ENCODE assay signal across 8 cellular contexts in the genomic region with DNA sequence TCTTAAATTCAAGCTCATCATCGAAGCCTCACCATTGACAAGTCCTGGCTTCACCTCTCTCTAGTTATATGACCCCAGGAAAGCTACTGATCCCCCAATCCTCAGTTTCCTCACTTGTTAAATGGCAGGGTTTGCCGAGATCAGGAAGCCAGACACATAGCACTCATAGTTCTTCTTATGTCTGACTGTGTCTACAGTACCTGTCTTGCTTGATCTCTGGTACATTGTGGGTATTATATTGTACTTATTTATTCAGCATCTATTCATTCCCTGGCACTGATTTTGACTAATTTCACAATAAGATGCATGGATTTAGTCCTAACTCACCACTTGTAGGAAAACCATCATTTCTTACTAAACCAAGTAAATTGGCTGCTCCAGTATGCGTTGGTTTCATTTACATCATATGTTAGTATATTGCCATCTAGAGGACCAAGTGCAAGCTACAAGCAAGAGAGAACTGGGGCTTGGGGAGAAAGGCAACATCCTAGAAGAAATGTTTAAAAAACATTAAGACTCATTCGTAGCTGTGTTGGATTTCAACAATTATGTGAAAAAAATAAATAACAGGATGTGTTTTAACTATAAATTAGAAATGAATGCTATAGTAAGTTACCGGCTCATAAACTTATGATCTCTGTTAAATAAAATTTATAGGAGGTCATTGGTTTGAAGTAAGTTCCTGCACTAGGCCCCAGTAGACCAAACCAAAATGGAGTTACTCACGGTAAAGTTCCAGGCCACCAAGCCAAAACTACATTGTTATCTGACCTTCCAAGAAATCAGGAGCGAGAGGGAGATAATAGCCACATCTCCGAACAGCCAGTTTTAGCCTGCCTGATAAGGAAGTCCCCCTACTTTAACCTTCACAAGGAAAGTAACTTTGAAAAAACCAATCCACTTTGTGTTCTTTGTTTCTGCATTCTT. TPM values are rescaled to one million over a fixed set of nuclear protein-coding genes. Genes with fewer than 3 reads are reported as not detected.
DNase-seq lines count a peak whose midpoint lies in the region; ATAC-seq, FAIRE-seq and TF ChIP-seq lines count a peak whose summit lies in the region.
"Not testable (repeated sequence)": the region's sequence is repeated elsewhere in the genome, so short reads cannot be mapped to it uniquely, and the experiment has no call there.

No MANE protein-coding gene starts in this region.

- H3K36me3 ChIP-seq in SK-N-SH (replicated peaks in 1 of 2; ENCODE audit: control insufficient read depth in 1 of 2, insufficient read depth in 2 of 2, low read length in 1 of 2); K562 (ENCODE audit: control insufficient read depth, insufficient read depth, low read length): not testable (repeated sequence)

- not testable (repeated sequence) for H2BK120ac ChIP-seq in H9 (ENCODE audit: low read depth, low read length, poor library complexity, severe bottlenecking)

- CTCF ChIA-PET in SK-N-SH (lab: Yijun Ruan, JAX) (interaction anchor here (0.7 to 1.1 kb wide), 2 partner anchors 27 to 268 kb away, joined by 3 to 5 read pairs; no protein-coding TSS in a partner anchor), K562 (lab: Yijun Ruan, JAX; ENCODE audit: low intra/inter-chr PET ratio) (interaction anchor here (0.5 to 1.6 kb wide), 3 partner anchors 266 to 699 kb away, joined by 3 to 4 read pairs (median 3); no protein-coding TSS in a partner anchor)

- not testable (repeated sequence) for H3K27me3 ChIP-seq in H9 (ENCODE audit: insufficient read depth, low read length); SK-N-SH (ENCODE audit: insufficient read depth); K562 (ENCODE audit: control insufficient read depth in 2 of 2, insufficient read depth in 2 of 2, low read length in 2 of 2)

- not testable (repeated sequence) for H4K8ac ChIP-seq in H9 (replicated peaks; ENCODE audit: insufficient read length, low read depth, low read length)

- DNase-seq in Caki2 (ENCODE audit: low read depth) (peak; percentile 45), NCI-H1694 treated with DMSO at 0.1 percent for 48 hours (lab: John Stamatoyannopoulos, UW) (peak; percentile 6), K562 (ENCODE audit: extremely low read depth in 1 of 4, low spot score in 3 of 4) (peak in 1 of 4 experiments; percentile 38), foreskin melanocyte (peak; percentile 40), stromal cell of bone marrow (ENCODE audit: low read depth) (peak; percentile 53)
- not testable (repeated sequence) for DNase-seq in H9; SK-N-SH; mesothelial cell of epicardium (ENCODE audit: low spot score in 2 of 2, unreplicated experiment in 2 of 2)

- not testable (repeated sequence) for H3K4me1 Mint-ChIP-seq in H9, mesothelial cell of epicardium

- not testable (repeated sequence) for H3K4me1 ChIP-seq in H9 (ENCODE audit: insufficient read depth, low read length); SK-N-SH (ENCODE audit: control insufficient read depth in 1 of 2, insufficient read depth in 2 of 2, low read depth in 1 of 2, low read length in 1 of 2); K562 (replicated peaks in 1 of 2; ENCODE audit: control insufficient read depth in 2 of 2, insufficient read depth in 2 of 2, low read length in 2 of 2)

- H3F3A ChIP-seq in SK-N-SH (replicated peaks; ENCODE audit: insufficient read depth), result not testable (repeated sequence)

- not testable (repeated sequence) for H3K56ac ChIP-seq in H9 (ENCODE audit: insufficient read length, low read depth, low read length)

- not testable (repeated sequence) for H3K14ac ChIP-seq in H9 (ENCODE audit: insufficient read depth, low read length)

- not testable (repeated sequence) for H3K9me3 ChIP-seq in H9 (ENCODE audit: control insufficient read depth, low read depth, low read length); SK-N-SH; K562 (replicated peaks; ENCODE audit: control insufficient read depth, insufficient read depth, low read depth, low read length)

- H3K9ac ChIP-seq in H9 (ENCODE audit: extremely low read depth, insufficient read length, low read length); SK-N-SH; K562 (ENCODE audit: insufficient read depth in 1 of 2, low read depth in 2 of 2, low read length in 2 of 2): not testable (repeated sequence)

- H2BK15ac ChIP-seq in H9 (ENCODE audit: low read depth, low read length), result not testable (repeated sequence)

- H3K9me2 ChIP-seq in SK-N-SH, result not testable (repeated sequence)

- peaks cover 9 to 17% (median 12%) of the 10 kb centered on the region in 3 experiments; a peak in 4 of 7 replicates for H3K36me3 Mint-ChIP-seq in H9 (ENCODE audit: insufficient read depth in 1 of 3, low read depth in 3 of 3)
- peaks cover 17% of the 10 kb centered on the region for H3K36me3 Mint-ChIP-seq in mesothelial cell of epicardium

- H4K20me1 ChIP-seq in H9 (ENCODE audit: control insufficient read depth, insufficient read depth, insufficient read length); SK-N-SH (ENCODE audit: insufficient read depth); K562 (replicated peaks; ENCODE audit: control insufficient read depth, insufficient read depth, low read length): not testable (repeated sequence)

- TF ChIP-seq RAD21 in SK-N-SH (IDR thresholded peaks at IDR 0.05; ENCODE audit: low read length) (peak; percentile 61), K562 (CRISPR knock-in tag; conservative IDR thresholded peaks at IDR 0.05 in 1 of 2, IDR thresholded peaks at IDR 0.05 in 1 of 2) (peak; percentile 23 to 38; a peak in 2 of 4 replicates)

- H3K27ac Mint-ChIP-seq in H9, result peak overlapping the region in 1 of 3 experiments; percentile 86; a peak in 1 of 7 replicates
- H3K27ac Mint-ChIP-seq in mesothelial cell of epicardium, result not testable (repeated sequence)

- peak; percentile 71 for TF ChIP-seq CTCF in H9 (conservative IDR thresholded peaks at IDR 0.05)
- peak; percentile 70 for TF ChIP-seq CTCF in SK-N-SH (IDR thresholded peaks at IDR 0.05)
- TF ChIP-seq CTCF in K562 (IDR thresholded peaks at IDR 0.05 in 2 of 3, conservative IDR thresholded peaks at IDR 0.05 in 1 of 3; ENCODE audit: insufficient read depth in 2 of 3, low read depth in 1 of 3, low read length in 3 of 3), result peak in 2 of 3 experiments; percentile 14 to 26; a peak in 3 of 6 replicates
- TF ChIP-seq CTCF in mesothelial cell of epicardium (IDR thresholded peaks at IDR 0.05; ENCODE audit: unreplicated experiment), result peak; percentile 46

- not testable (repeated sequence) for H3K9me1 ChIP-seq in K562 (ENCODE audit: control insufficient read depth, insufficient read depth, low read length)

- H2BK12ac ChIP-seq in H9 (ENCODE audit: insufficient read length, low read depth, low read length), result not testable (repeated sequence)

- H2BK20ac ChIP-seq in H9 (ENCODE audit: low read depth, low read length, poor library complexity, severe bottlenecking), result not testable (repeated sequence)

- POLR2A ChIA-PET in SK-N-SH (lab: Yijun Ruan, JAX); K562 (lab: Yijun Ruan, JAX): not testable (repeated sequence)

- H3K4me3 ChIP-seq in SK-N-SH (ENCODE audit: low read depth in 2 of 2, low read length in 1 of 2); K562: not testable (repeated sequence)

- H3K4me2 ChIP-seq in H9 (ENCODE audit: insufficient read depth, insufficient read length, low read length); SK-N-SH; K562 (ENCODE audit: insufficient read depth, low read length): not testable (repeated sequence)

- not testable (repeated sequence) for H3K79me1 ChIP-seq in H9 (ENCODE audit: insufficient read depth, low read depth, low read length, poor library complexity, severe bottlenecking)

- intact Hi-C loops in K562 (cut with micrococcal nuclease), result not testable (repeated sequence)

- not testable (repeated sequence) for H3K9me3 Mint-ChIP-seq in H9
- H3K9me3 Mint-ChIP-seq in mesothelial cell of epicardium, result peaks cover 11% of the 10 kb centered on the region

- H2AK5ac ChIP-seq in H9 (ENCODE audit: insufficient read length, low read length), result not testable (repeated sequence)

- not testable (repeated sequence) for H3T11ph ChIP-seq in H9 (ENCODE audit: low read length)

- not testable (repeated sequence) for BruUV-seq in K562 (replicated peaks; lab: Mats Ljungman, UMichigan)

- H3K79me2 ChIP-seq in H9 (ENCODE audit: insufficient read depth, low read length); SK-N-SH (ENCODE audit: insufficient read depth); K562 (ENCODE audit: control insufficient read depth, insufficient read depth, low read length): not testable (repeated sequence)

- not testable (repeated sequence) for TF ChIP-seq EP300 in SK-N-SH (IDR thresholded peaks at IDR 0.05; ENCODE audit: borderline replicate concordance in 1 of 2, low read depth in 1 of 2, low read length in 1 of 2); K562 (IDR thresholded peaks at IDR 0.05; ENCODE audit: low read length)

- TF ChIP-seq POLR2A in K562 (conservative IDR thresholded peaks at IDR 0.05), result not testable (repeated sequence)

- H4K5ac ChIP-seq in H9 (ENCODE audit: insufficient read length, low read depth, low read length), result not testable (repeated sequence)

- not testable (repeated sequence) for H3K23ac ChIP-seq in H9 (ENCODE audit: insufficient read length, low read depth, low read length)

- not testable (repeated sequence) for H2BK5ac ChIP-seq in H9 (ENCODE audit: insufficient read length, low read length)

- peak; percentile 89 for FAIRE-seq in K562 (lab: Jason Lieb, UNC)

- WGBS in H9 (ENCODE audit: extremely low coverage, insufficient read length, low lambda C conversion rate), result no CpG with 5 or more reads among the region's 8 CpGs
- WGBS in SK-N-SH (ENCODE audit: low lambda C conversion rate), result 55% methylated on average over 7 of the region's 8 CpGs
- 15% methylated on average over 5 of the region's 8 CpGs for WGBS in K562 (ENCODE audit: insufficient coverage, low coverage, missing lambda C conversion rate)

- not testable (repeated sequence) for H4K91ac ChIP-seq in H9 (ENCODE audit: insufficient read length, low read depth, low read length)

- H3K18ac ChIP-seq in H9 (ENCODE audit: insufficient read length, low read depth, low read length), result not testable (repeated sequence)

- in situ Hi-C loops in Caki2 (cut with HindIII; ENCODE audit: low pct_unique_long_range_greater_than_20kb, low sequenced_read_pairs); K562 (cut with MboI): not testable (repeated sequence)

- H3K4me3 Mint-ChIP-seq in H9, mesothelial cell of epicardium: not testable (repeated sequence)

- H3K27ac ChIP-seq in H9 (ENCODE audit: insufficient read length, low read depth, low read length); SK-N-SH (ENCODE audit: low read depth in 2 of 2, low read length in 1 of 2); K562 (ENCODE audit: extremely low read depth, low read depth, low read length): not testable (repeated sequence)

- ATAC-seq in K562, result peak; percentile 86

- H3K4ac ChIP-seq in H9 (ENCODE audit: low read depth, low read length), result not testable (repeated sequence)

- H3K27me3 Mint-ChIP-seq in H9 (ENCODE audit: low read depth); mesothelial cell of epicardium (ENCODE audit: low read depth): not testable (repeated sequence)

- not testable (repeated sequence) for H2AFZ ChIP-seq in H9 (ENCODE audit: low read length); SK-N-SH (ENCODE audit: low read depth); K562 (ENCODE audit: low read depth, low read length)

- H3K23me2 ChIP-seq in H9 (ENCODE audit: insufficient read length, low read depth, low read length, poor library complexity, severe bottlenecking), result not testable (repeated sequence)

RNA-seq across cellular contexts. Expression of a gene that starts 36.7 kb away (rescaled TPM):
- 9.2 and 14.7 TPM in 2 replicates for total RNA-seq in Caki2 (2014; rRNA removed; shearing (Covaris generic); ENCODE audit: low replicate concordance)
- 11.5 and 16.9 TPM in 2 replicates for total RNA-seq in H9 (2021)
- polyA plus RNA-seq in SK-N-SH (2012; rRNA removed), result 4.7 and 5.0 TPM in 2 replicates
- 3.9 and 4.1 TPM in 2 replicates for polyA plus RNA-seq in SK-N-SH (2012; cell fraction: cytosol; rRNA removed)
- polyA plus RNA-seq in SK-N-SH (2012; cell fraction: nucleus; rRNA removed), result 13.8 and 14.5 TPM in 2 replicates
- total RNA-seq in K562 (2011; cell fraction: chromatin; rRNA removed; ENCODE audit: low replicate concordance), result 113 and 195 TPM in 2 replicates
- total RNA-seq in K562 (2011; cell fraction: nucleolus; rRNA removed), result 71.2 and 80.5 TPM in 2 replicates
- 135 and 181 TPM in 2 replicates for total RNA-seq in K562 (2011; cell fraction: nucleoplasm; rRNA removed)
- 10.4 and 16.7 TPM in 2 replicates for total RNA-seq in K562 (2014; rRNA removed)
- total RNA-seq in K562 (2014; rRNA removed; fragmentation: Illumina TruSeq; extraction: Trizol), result 16.8 and 19.8 TPM in 2 replicates
- 10.2 and 12.8 TPM in 2 replicates for total RNA-seq in K562 (2015; rRNA removed; fragmentation: Illumina TruSeq; extraction: Trizol)
- total RNA-seq in K562 (2021), result 6.5 and 8.0 TPM in 2 replicates
- polyA plus RNA-seq in K562 (2011; rRNA removed), result 4.7 and 8.5 TPM in 2 replicates
- polyA plus RNA-seq in K562 (2011; cell fraction: cytosol; rRNA removed), result 0.72 and 1.5 TPM in 2 replicates
- polyA plus RNA-seq in K562 (2011; cell fraction: nucleus; rRNA removed), result 12.3 and 13.4 TPM in 2 replicates
- polyA plus RNA-seq in K562 (2012), result 6.0 and 8.1 TPM in 2 replicates
- 6.6 TPM in 2 replicates for polyA plus RNA-seq in K562 (2014; fragmentation: Illumina TruSeq; extraction: Trizol)
- 1 to 10 TPM; 5.7 to 6.9 TPM for polyA plus RNA-seq in K562 (2014; fragmentation: Nextera tagmentation; extraction: Ambion mirVana)
- polyA plus RNA-seq in K562 (2014; rRNA removed), result 7.0 and 8.2 TPM in 2 replicates
- polyA minus RNA-seq in K562 (2011; rRNA and poly(A)+ RNA removed), result 36.6 and 40.4 TPM in 2 replicates
- 2.9 and 4.1 TPM in 2 replicates for polyA minus RNA-seq in K562 (2011; cell fraction: cytosol; rRNA and poly(A)+ RNA removed)
- 28.4 and 50.5 TPM in 2 replicates for polyA minus RNA-seq in K562 (2011; cell fraction: nucleus; rRNA and poly(A)+ RNA removed)
- total RNA-seq in mesothelial cell of epicardium, result 61.1 to 66.4 TPM (median 62.0 TPM) in 3 replicates

RNA-seq across cellular contexts. Expression of a gene that starts 59.1 kb away (rescaled TPM):
- total RNA-seq in Caki2 (2014; rRNA removed; shearing (Covaris generic); ENCODE audit: low replicate concordance), result 1.7 TPM in 1 of 2 replicates, not detected in the other
- 3.8 and 5.0 TPM in 2 replicates for total RNA-seq in H9 (2021)
- 3.8 and 4.6 TPM in 2 replicates for polyA plus RNA-seq in SK-N-SH (2012; rRNA removed)
- polyA plus RNA-seq in SK-N-SH (2012; cell fraction: cytosol; rRNA removed), result 0.15 and 0.39 TPM in 2 replicates
- 39.1 and 56.6 TPM in 2 replicates for polyA plus RNA-seq in SK-N-SH (2012; cell fraction: nucleus; rRNA removed)
- 29.2 and 45.9 TPM in 2 replicates for total RNA-seq in K562 (2011; cell fraction: chromatin; rRNA removed; ENCODE audit: low replicate concordance)
- total RNA-seq in K562 (2011; cell fraction: nucleolus; rRNA removed), result 13.7 and 20.7 TPM in 2 replicates
- 32.9 and 47.6 TPM in 2 replicates for total RNA-seq in K562 (2011; cell fraction: nucleoplasm; rRNA removed)
- total RNA-seq in K562 (2014; rRNA removed), result 3.5 and 4.4 TPM in 2 replicates
- total RNA-seq in K562 (2014; rRNA removed; fragmentation: Illumina TruSeq; extraction: Trizol), result 4.2 and 7.3 TPM in 2 replicates
- total RNA-seq in K562 (2015; rRNA removed; fragmentation: Illumina TruSeq; extraction: Trizol), result 1.5 and 1.7 TPM in 2 replicates
- 3.0 and 3.1 TPM in 2 replicates for total RNA-seq in K562 (2021)
- 2.5 and 2.7 TPM in 2 replicates for polyA plus RNA-seq in K562 (2011; rRNA removed)
- polyA plus RNA-seq in K562 (2011; cell fraction: cytosol; rRNA removed), result 2.1 TPM in 2 replicates
- polyA plus RNA-seq in K562 (2011; cell fraction: nucleus; rRNA removed), result 27.3 and 29.6 TPM in 2 replicates
- 0.92 and 12.4 TPM in 2 replicates for polyA plus RNA-seq in K562 (2012)
- polyA plus RNA-seq in K562 (2014; fragmentation: Illumina TruSeq; extraction: Trizol), result 4.2 and 4.5 TPM in 2 replicates
- 1 to 10 TPM; 1.9 to 3.7 TPM for polyA plus RNA-seq in K562 (2014; fragmentation: Nextera tagmentation; extraction: Ambion mirVana)
- 6.2 and 6.4 TPM in 2 replicates for polyA plus RNA-seq in K562 (2014; rRNA removed)
- polyA minus RNA-seq in K562 (2011; rRNA and poly(A)+ RNA removed), result 5.4 and 5.6 TPM in 2 replicates
- not detected in 2 replicates for polyA minus RNA-seq in K562 (2011; cell fraction: cytosol; rRNA and poly(A)+ RNA removed)
- 6.3 and 8.4 TPM in 2 replicates for polyA minus RNA-seq in K562 (2011; cell fraction: nucleus; rRNA and poly(A)+ RNA removed)
- total RNA-seq in mesothelial cell of epicardium, result 34.1 to 39.7 TPM (median 34.8 TPM) in 3 replicates

Comparison
In these comparisons a context has a peak if more than half of its experiments do, and no peak if none do; other contexts are left out.
1. CTCF ChIP-seq: peak in every context shown above with its lines; median percentile 71 in H9; 70 in SK-N-SH; 46 in mesothelial cell of epicardium; 20 in K562.